In the genomic region with DNA sequence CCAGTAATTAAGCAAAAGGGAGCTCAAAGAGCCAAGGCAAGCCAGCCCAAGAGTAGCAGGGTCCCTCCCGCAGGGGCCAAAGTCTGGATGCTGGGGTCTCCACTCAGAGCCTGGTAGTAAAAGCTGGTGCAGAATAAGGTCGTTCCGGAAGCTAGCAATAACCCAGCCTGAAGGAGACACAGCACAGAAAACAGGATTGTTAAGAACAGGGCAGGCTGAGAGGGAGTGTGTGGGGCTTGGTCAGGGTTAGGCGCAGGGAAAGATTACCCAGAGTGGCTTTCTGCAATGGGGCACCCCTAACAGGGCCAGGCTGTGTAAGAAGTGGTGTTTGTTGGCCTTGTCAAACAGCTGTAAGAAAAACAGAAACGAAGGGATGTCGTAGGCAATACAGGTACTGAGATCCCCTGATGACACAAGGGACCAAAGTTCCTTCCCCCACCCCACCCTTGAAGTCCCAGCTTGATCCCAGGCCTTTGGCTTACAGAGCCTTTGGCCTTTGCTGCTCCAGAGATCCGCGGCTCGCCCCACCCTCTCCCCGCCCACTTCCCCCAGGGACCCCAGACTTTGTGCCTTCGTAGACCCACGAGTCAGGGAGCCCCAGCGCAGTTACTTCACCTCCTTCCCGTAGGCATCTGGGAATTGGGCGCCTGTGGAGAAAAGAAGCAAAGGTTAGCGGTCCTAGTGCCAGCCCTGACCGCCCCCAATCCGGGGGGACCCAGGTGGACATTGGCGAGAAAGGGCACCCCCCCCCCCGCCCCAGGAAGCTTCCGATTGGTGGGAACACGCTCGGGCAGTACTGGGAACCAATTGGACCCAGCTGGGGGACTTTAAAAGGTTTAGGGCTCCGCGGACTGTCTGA, we compare ENCODE assay signal across 1 cellular context.
A peak's percentile ranks its signal among the peaks of the same experiment; 100 is the strongest.
TF ChIP-seq lines count a peak whose summit lies in the region.

No MANE protein-coding gene starts in this region.

TF ChIP-seq in HEK293, 187 proteins besides CTCF, POLR2A, EP300 and RAD21 (continued from another document):
- TF ChIP-seq, protein P1, sequence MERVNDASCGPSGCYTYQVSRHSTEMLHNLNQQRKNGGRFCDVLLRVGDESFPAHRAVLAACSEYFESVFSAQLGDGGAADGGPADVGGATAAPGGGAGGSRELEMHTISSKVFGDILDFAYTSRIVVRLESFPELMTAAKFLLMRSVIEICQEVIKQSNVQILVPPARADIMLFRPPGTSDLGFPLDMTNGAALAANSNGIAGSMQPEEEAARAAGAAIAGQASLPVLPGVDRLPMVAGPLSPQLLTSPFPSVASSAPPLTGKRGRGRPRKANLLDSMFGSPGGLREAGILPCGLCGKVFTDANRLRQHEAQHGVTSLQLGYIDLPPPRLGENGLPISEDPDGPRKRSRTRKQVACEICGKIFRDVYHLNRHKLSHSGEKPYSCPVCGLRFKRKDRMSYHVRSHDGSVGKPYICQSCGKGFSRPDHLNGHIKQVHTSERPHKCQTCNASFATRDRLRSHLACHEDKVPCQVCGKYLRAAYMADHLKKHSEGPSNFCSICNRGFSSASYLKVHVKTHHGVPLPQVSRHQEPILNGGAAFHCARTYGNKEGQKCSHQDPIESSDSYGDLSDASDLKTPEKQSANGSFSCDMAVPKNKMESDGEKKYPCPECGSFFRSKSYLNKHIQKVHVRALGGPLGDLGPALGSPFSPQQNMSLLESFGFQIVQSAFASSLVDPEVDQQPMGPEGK (tag by site-specific recombination; IDR thresholded peaks at IDR 0.05) = peak; percentile 74
- TF ChIP-seq ZBTB17 (tag by site-specific recombination; IDR thresholded peaks at IDR 0.05) (0 out of 2 replicates have a peak, but pooled peaks have one; percentile 31), ZNF76 (tag by site-specific recombination; IDR thresholded peaks at IDR 0.05; ENCODE audit: borderline replicate concordance, low read depth) (0 out of 2 replicates have a peak, but pooled peaks have one; percentile 31), ZNF48 (tag by site-specific recombination; IDR thresholded peaks at IDR 0.05) (no peak), ZNF335 (tag by site-specific recombination; conservative IDR thresholded peaks at IDR 0.05) (peak; percentile 90), ZBTB48 (tag by site-specific recombination; IDR thresholded peaks at IDR 0.05) (0 out of 2 replicates have a peak, but pooled peaks have one; percentile 62), ZFHX2 (tag by site-specific recombination; conservative IDR thresholded peaks at IDR 0.05) (0 out of 2 replicates have a peak, but pooled peaks have one; percentile 10), KLF9 (tag by site-specific recombination; IDR thresholded peaks at IDR 0.05; ENCODE audit: low read depth) (peak; percentile 53; the same call in 1 of the 2 replicates), ZNF157 (tag by site-specific recombination; IDR thresholded peaks at IDR 0.05) (no peak), ZBTB7A (tag by site-specific recombination; IDR thresholded peaks at IDR 0.05; ENCODE audit: low read depth) (0 out of 2 replicates have a peak, but pooled peaks have one; percentile 20)
